In the genomic region with DNA sequence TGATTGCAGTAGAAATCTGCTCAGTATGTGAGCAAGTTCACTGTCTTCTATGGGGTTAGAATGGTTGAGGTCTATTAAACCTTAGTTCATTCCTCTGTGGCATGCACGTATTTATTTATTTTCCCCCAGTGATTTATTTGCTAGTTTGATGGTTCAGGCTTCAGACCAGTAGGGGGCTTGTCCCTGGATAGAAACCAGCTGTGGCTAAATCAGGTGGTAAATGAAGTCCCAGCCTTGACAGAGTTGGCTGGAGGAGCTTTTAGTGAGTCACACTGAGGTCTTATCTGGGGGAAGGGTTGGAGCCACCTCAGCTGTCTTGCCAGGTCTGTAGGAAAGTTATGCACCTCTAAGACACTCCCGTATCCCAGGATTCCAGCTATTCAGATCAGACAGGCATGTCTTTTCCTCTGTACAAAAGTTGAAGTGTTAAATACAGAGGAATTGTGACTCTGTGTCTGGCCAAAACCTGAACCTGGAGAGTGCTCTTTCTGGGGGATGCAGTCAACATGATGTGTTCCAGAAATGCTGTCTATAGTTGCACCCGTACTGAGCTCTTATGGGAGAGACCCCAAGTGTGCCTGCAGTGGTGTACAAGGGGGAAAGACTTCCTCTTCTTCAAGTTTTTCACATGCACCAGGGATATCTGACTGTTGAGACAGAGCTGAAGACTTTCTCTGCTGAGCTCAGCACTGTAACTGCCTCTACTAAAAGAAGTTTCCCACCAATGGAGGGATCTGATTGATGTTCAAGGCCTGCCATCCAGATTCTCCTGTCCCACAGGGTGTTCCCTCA, we compare ENCODE assay signal across 10 cellular contexts.
DNase-seq lines count a peak whose midpoint lies in the region; ATAC-seq and TF ChIP-seq lines count a peak whose summit lies in the region.
"Had no signal": no experiment of that assay in that cellular context is flagged by ENCODE, and none has a peak within 500 bp of the region (broad histone marks: within the 10 kb centered on the region; RNA-seq: fewer than 3 reads in every experiment).

No MANE protein-coding gene starts in this region.

- peaks cover 54% of the 10 kb centered on the region for H3K4me1 ChIP-seq in RWPE2 (ENCODE audit: insufficient read depth, poor library complexity, severe bottlenecking)
- H3K4me1 ChIP-seq: psoas muscle had no signal

- peaks cover 29% of the 10 kb centered on the region for H3K4me1 Mint-ChIP-seq in T-helper 17 cell

- H3K4me3 ChIP-seq in HL-60 (replicated peaks; ENCODE audit: insufficient read depth, low read length) (no peak overlapping the region), RWPE2 (ENCODE audit: severe bottlenecking) (no peak overlapping the region)
- H3K4me3 ChIP-seq: psoas muscle had no signal

- H3K27ac ChIP-seq in HL-60 (replicated peaks) (no peak overlapping the region), RWPE2 (ENCODE audit: poor library complexity, severe bottlenecking) (peak overlapping the region; percentile 0)
- H3K27ac ChIP-seq: psoas muscle had no signal

- CTCF ChIA-PET in GM10248 (lab: Yijun Ruan, JAX): interaction anchor here (1.0 to 14.9 kb wide), 14 partner anchors 9 to 431 kb away, joined by 3 to 541 read pairs (median 6); no protein-coding TSS in a partner anchor

- H3K27me3 ChIP-seq in HL-60 (ENCODE audit: insufficient read depth, poor library complexity, severe bottlenecking) (no peaks in the 10 kb centered on the region), RWPE2 (ENCODE audit: insufficient read depth, poor library complexity, severe bottlenecking) (no peaks in the 10 kb centered on the region)

- peak; percentile 35 for TF ChIP-seq CTCF in GM10248 (IDR thresholded peaks at IDR 0.05; ENCODE audit: control extremely low read depth, extremely low read depth, low read depth, missing control alignments)
- TF ChIP-seq CTCF in HL-60 (IDR thresholded peaks at IDR 0.05; ENCODE audit: insufficient read depth, low read length): peak; percentile 18
- peak; percentile 65 for TF ChIP-seq CTCF in RWPE2 (IDR thresholded peaks at IDR 0.05; ENCODE audit: poor library complexity, severe bottlenecking)

- H3K36me3 Mint-ChIP-seq in T-helper 17 cell (ENCODE audit: low read depth): no peaks in the 10 kb centered on the region
- H3K36me3 Mint-ChIP-seq: activated CD8-positive, alpha-beta memory T cell treated with anti-CD3 and anti-CD28 coated beads, Interleukin-2, amount 10 ng/mL, durations not matched to agents 7 days and 5 days had no signal

- H3K4me3 Mint-ChIP-seq in T-helper 17 cell: no peak overlapping the region
- H3K4me3 Mint-ChIP-seq: activated CD8-positive, alpha-beta memory T cell treated with anti-CD3 and anti-CD28 coated beads, Interleukin-2, amount 10 ng/mL, durations not matched to agents 7 days and 5 days had no signal

- H3K9me3 ChIP-seq in RWPE2 (ENCODE audit: severe bottlenecking) (no peaks in the 10 kb centered on the region), T-helper 17 cell (ENCODE audit: control insufficient read depth, low read length, poor library complexity, severe bottlenecking) (no peaks in the 10 kb centered on the region)
- H3K9me3 ChIP-seq: psoas muscle had no signal

- POLR2A ChIA-PET in GM10248 (lab: Yijun Ruan, JAX): interaction anchor here (1.3 kb wide), 1 partner anchor 24 kb away, joined by 5 read pairs; no protein-coding TSS in a partner anchor

- H3K27me3 Mint-ChIP-seq in T-helper 17 cell: peaks cover 11% of the 10 kb centered on the region

- H3K27ac Mint-ChIP-seq in T-helper 17 cell: no peak overlapping the region
- H3K27ac Mint-ChIP-seq: activated CD8-positive, alpha-beta memory T cell treated with anti-CD3 and anti-CD28 coated beads, Interleukin-2, amount 10 ng/mL, durations not matched to agents 7 days and 5 days had no signal

- DNase-seq in GM10248 (ENCODE audit: extremely low spot score) (peak; percentile 28), HL-60 (ENCODE audit: low read depth in 1 of 2, low spot score in 1 of 2) (peak in 1 of 2 experiments; percentile 64), RWPE2 (ENCODE audit: low spot score) (no peak), mucosa of gallbladder (ENCODE audit: low spot score) (peak; percentile 64), T-helper 17 cell (no peak), DMS114 treated with DMSO at 0.1 percent for 48 hours (lab: John Stamatoyannopoulos, UW; ENCODE audit: unreplicated experiment) (no peak)
- DNase-seq: activated CD8-positive, alpha-beta memory T cell treated with anti-CD3 and anti-CD28 coated beads, Interleukin-2, amount 10 ng/mL, durations not matched to agents 7 days and 5 days; psoas muscle; stimulated activated CD8-positive, alpha-beta memory T cell treated with anti-CD3 and anti-CD28 coated beads, Interleukin-4, amount 100 ng/mL, for 48 hours had no signal

- ATAC-seq in RWPE2 (ENCODE audit: low read depth) (peak; percentile 73), T-helper 17 cell (no peak), GM18868 (IDR thresholded peaks at IDR 0.05; ENCODE audit: unreplicated experiment) (no peak)
- ATAC-seq: activated CD8-positive, alpha-beta memory T cell treated with anti-CD3 and anti-CD28 coated beads, Interleukin-2, amount 10 ng/mL, durations not matched to agents 7 days and 5 days had no signal

- no peaks in the 10 kb centered on the region for H3K36me3 ChIP-seq in RWPE2 (ENCODE audit: low read depth)

Comparison
In these comparisons a context has a peak if more than half of its experiments do, and no peak if none do; other contexts are left out.
1. DNase-seq: peak in GM10248 (single experiment) and mucosa of gallbladder (single experiment); none in RWPE2 (single experiment), T-helper 17 cell (0 of 3) and DMS114 treated with DMSO at 0.1 percent for 48 hours (single experiment).
2. Peak in every context shown above with its lines, with median percentiles within 50 percentile points of each other: CTCF ChIP-seq.